In the genomic region with DNA sequence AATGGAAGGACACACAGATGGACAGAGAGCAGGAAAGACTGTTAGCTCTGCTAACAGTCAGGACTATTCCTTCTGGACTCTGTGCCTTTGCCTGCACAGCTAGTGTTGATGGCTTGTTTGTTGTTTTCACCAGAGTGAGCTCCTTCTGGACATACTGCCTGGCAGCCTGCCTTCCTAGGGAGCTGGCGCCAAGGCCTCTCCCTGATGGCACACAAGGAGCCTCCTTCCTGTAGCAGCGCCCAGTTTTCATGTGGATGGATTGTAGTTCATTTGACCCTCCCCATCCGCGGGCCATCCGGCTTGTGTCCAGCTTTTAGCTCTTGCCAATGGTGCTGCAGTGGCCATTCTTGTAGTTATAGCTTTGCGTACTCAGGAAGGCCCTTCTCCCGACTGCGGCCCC, we compare ENCODE assay signal across 10 cellular contexts. TPM values are rescaled to one million over a fixed set of nuclear protein-coding genes. Genes with fewer than 3 reads are reported as not detected.
DNase-seq lines count a peak whose midpoint lies in the region; ATAC-seq and TF ChIP-seq lines count a peak whose summit lies in the region.
"Had no signal": no experiment of that assay in that cellular context is flagged by ENCODE, and none has a peak within 500 bp of the region (broad histone marks: within the 10 kb centered on the region; RNA-seq: fewer than 3 reads in every experiment).

No MANE protein-coding gene starts in this region.

- ATAC-seq in mucosa of descending colon: peak; percentile 71
- no peak for ATAC-seq in HG02763 (IDR thresholded peaks at IDR 0.05; ENCODE audit: unreplicated experiment)
- no peak for ATAC-seq in HG02798 (IDR thresholded peaks at IDR 0.05; ENCODE audit: poor library complexity, unreplicated experiment)
- ATAC-seq: PC-3; stimulated activated memory B cell treated with anti-CD40 and anti-IgM and Interleukin-4, amounts not matched to agents 10 μg/mL and 1 μg/mL and 100 μg/mL, for 72 hours had no signal

- intact Hi-C loops in mucosa of descending colon (cut with DNase I, micrococcal nuclease): no loop called here

- no peak overlapping the region for H3K4me3 ChIP-seq in mucosa of descending colon
- H3K4me3 ChIP-seq: cardiac muscle cell had no signal

- DNase-seq in Ammon's horn (ENCODE audit: low spot score) (peak; percentile 89), astrocyte of the hippocampus (ENCODE audit: low read depth, low spot score) (peak; percentile 45), mucosa of descending colon (peak in 2 of 3 donors; percentile 64 to 76)
- DNase-seq in activated CD4-positive, alpha-beta T cell treated with anti-CD3 and anti-CD28 coated beads, Interleukin-2, amount 50 U/mL, for 48 hours: no peak
- DNase-seq: PC-3, T-helper 9 cell had no signal

- TF ChIP-seq CTCF in mucosa of descending colon (IDR thresholded peaks at IDR 0.05): no peak

- H3K9me3 ChIP-seq in mucosa of descending colon: no peaks in the 10 kb centered on the region

- peaks cover 13% of the 10 kb centered on the region for H3K4me1 ChIP-seq in mucosa of descending colon (ENCODE audit: low read depth)

- no peaks in the 10 kb centered on the region for H3K36me3 ChIP-seq in mucosa of descending colon (ENCODE audit: low read depth)
- H3K36me3 ChIP-seq: cardiac muscle cell had no signal

RNA-seq across cellular contexts. Expression of gene BCR, which starts 16.6 kb away (rescaled TPM):
- total RNA-seq in mucosa of descending colon: 10 to 100 TPM; 43.6 to 56.0 (median 49.5) TPM

RNA-seq across cellular contexts. Expression of gene RAB36, which starts 18.4 kb away (rescaled TPM):
- 1 to 10 TPM; 1.0 to 6.4 (median 1.2) TPM for total RNA-seq in mucosa of descending colon

RNA-seq across cellular contexts. Expression of gene RSPH14, which starts 21.9 kb away (rescaled TPM):
- total RNA-seq in mucosa of descending colon: under 1 TPM in 2 of 3 donors, not detected in 1; 0.54 to 0.58 TPM

Comparison
In these comparisons a context has a peak if more than half of its experiments do, and no peak if none do; other contexts are left out.
1. DNase-seq: peak in Ammon's horn (single experiment), astrocyte of the hippocampus (single experiment) and mucosa of descending colon (2 of 3); none in activated CD4-positive, alpha-beta T cell treated with anti-CD3 and anti-CD28 coated beads, Interleukin-2, amount 50 U/mL, for 48 hours (0 of 2).